8 cellular contexts compared by ENCODE assay signal in the genomic region with DNA sequence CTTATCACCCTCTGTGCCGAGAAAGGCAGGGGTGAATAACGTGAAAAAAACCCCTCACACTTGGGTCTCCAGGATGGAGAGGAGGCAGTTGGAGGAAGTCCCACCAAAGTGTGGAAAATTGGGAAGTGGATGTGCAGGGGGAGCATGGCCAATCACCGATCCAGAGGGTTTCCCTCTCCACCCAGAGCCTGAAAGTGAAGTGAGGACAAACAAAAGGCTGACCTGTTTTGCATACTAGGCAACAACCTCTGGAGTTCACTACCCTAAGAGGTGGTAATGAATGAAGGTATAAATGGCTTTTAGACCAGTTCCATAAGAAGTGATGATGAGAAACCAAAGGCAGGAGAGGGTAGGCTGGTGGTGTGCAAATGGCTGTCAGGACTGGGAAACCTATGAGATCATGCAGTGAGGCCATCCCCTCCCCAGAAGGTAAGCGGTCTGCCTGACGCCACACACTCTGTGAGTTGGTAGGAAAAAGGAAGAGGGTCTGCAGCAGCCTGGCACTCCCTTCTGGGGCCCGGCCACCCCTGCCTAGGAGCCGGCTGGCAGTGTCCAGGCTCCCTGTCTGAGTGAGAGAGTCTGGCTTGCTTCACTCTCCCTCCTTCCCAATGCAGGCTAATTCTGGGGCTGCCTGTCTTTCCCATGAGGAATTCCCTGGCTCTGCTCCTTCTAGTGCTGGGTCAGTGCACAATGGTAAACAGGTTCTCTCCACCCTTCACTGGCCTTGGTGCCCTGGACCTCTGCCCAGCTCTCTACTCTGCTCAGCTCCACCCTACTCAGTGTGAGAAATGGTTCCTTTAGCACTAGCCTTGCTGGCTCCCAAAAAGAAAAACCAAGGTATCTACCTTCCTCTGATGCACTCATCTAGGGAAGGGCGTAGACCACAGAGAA. TPM values are rescaled to one million over a fixed set of nuclear protein-coding genes. Genes with fewer than 3 reads are reported as not detected.
DNase-seq lines count a peak whose midpoint lies in the region; ATAC-seq and TF ChIP-seq lines count a peak whose summit lies in the region.

No MANE protein-coding gene starts in this region.

- H3K9me2 ChIP-seq in SK-N-SH, result no peaks in the 10 kb centered on the region

- POLR2A ChIA-PET in SK-N-SH (lab: Yijun Ruan, JAX), result no interaction called here

- TF ChIP-seq EP300 in SK-N-SH (IDR thresholded peaks at IDR 0.05; ENCODE audit: borderline replicate concordance in 1 of 2, low read depth in 1 of 2, low read length in 1 of 2), result no peak
- TF ChIP-seq EP300 in gastroesophageal sphincter (IDR thresholded peaks at IDR 0.05), result no peak

- H3K27ac ChIP-seq in SK-N-SH (ENCODE audit: low read depth in 2 of 2, low read length in 1 of 2) (peak overlapping the region in 1 of 2 experiments; percentile 66; a peak in 3 of 4 replicates), gastroesophageal sphincter (peak overlapping the region; percentile 64 to 90 (median 88)), psoas muscle (no peak overlapping the region)

- H3K27me3 ChIP-seq in SK-N-SH (ENCODE audit: insufficient read depth), result no peaks in the 10 kb centered on the region
- no peaks in the 10 kb centered on the region for H3K27me3 ChIP-seq in gastroesophageal sphincter
- no peaks in the 10 kb centered on the region for H3K27me3 ChIP-seq in psoas muscle (ENCODE audit: insufficient read depth in 3 of 3, low read length in 2 of 3)

- peak; percentile 89 for ATAC-seq in gastroesophageal sphincter
- peak; percentile 60 to 78 (median 74) for ATAC-seq in psoas muscle

- CTCF ChIA-PET in SK-N-SH (lab: Yijun Ruan, JAX), result interaction anchor here (1.5 to 6.5 kb wide), 2 partner anchors 22 to 23 kb away, joined by 4 to 31 read pairs; partner anchors contain the start of gene CASTOR1

- H3F3A ChIP-seq in SK-N-SH (replicated peaks; ENCODE audit: insufficient read depth), result peaks cover 25% of the 10 kb centered on the region

- H3K9me3 ChIP-seq in SK-N-SH (no peaks in the 10 kb centered on the region), gastroesophageal sphincter (no peaks in the 10 kb centered on the region), psoas muscle (no peaks in the 10 kb centered on the region)

- peaks cover 26 to 35% of the 10 kb centered on the region in 2 experiments; a peak in 3 of 4 replicates for H3K4me1 ChIP-seq in SK-N-SH (ENCODE audit: control insufficient read depth in 1 of 2, insufficient read depth in 2 of 2, low read depth in 1 of 2, low read length in 1 of 2)
- peaks cover 12 to 100% (median 58%) of the 10 kb centered on the region in 3 donors for H3K4me1 ChIP-seq in gastroesophageal sphincter
- peaks cover 27% of the 10 kb centered on the region for H3K4me1 ChIP-seq in psoas muscle

- TF ChIP-seq CTCF in SK-N-SH (IDR thresholded peaks at IDR 0.05) (no peak), gastroesophageal sphincter (IDR thresholded peaks at IDR 0.05) (no peak), psoas muscle (IDR thresholded peaks at IDR 0.05) (no peak), GM13976 (IDR thresholded peaks at IDR 0.05; ENCODE audit: borderline replicate concordance, control extremely low read depth, extremely low read depth, insufficient read depth, missing control alignments) (no peak)

- DNase-seq in Caki2 (ENCODE audit: low read depth) (peak; percentile 97), SK-N-SH (no peak), psoas muscle (peak in 1 of 2 donors; percentile 76), NCI-H446 treated with DMSO at 0.1 percent for 48 hours (lab: John Stamatoyannopoulos, UW) (no peak), 8988T (no peak), NCI-H774 (lab: John Stamatoyannopoulos, UW) (no peak), GM13976 (ENCODE audit: low spot score) (no peak)

- TF ChIP-seq POLR2A in gastroesophageal sphincter (IDR thresholded peaks at IDR 0.05), result no peak

- no peak overlapping the region for H2AFZ ChIP-seq in SK-N-SH (ENCODE audit: low read depth)

- TF ChIP-seq RAD21 in SK-N-SH (IDR thresholded peaks at IDR 0.05; ENCODE audit: low read length), result no peak

- peaks cover 66% of the 10 kb centered on the region for H4K20me1 ChIP-seq in SK-N-SH (ENCODE audit: insufficient read depth)

- no peaks in the 10 kb centered on the region for H3K36me3 ChIP-seq in SK-N-SH (replicated peaks in 1 of 2; ENCODE audit: control insufficient read depth in 1 of 2, insufficient read depth in 2 of 2, low read length in 1 of 2)
- H3K36me3 ChIP-seq in gastroesophageal sphincter, result no peaks in the 10 kb centered on the region
- no peaks in the 10 kb centered on the region for H3K36me3 ChIP-seq in psoas muscle (ENCODE audit: insufficient read depth in 1 of 2, low read depth in 1 of 2)

- H3K79me2 ChIP-seq in SK-N-SH (ENCODE audit: insufficient read depth), result peaks cover 79% of the 10 kb centered on the region

- peak overlapping the region; percentile 73 for H3K4me2 ChIP-seq in SK-N-SH

- H3K4me3 ChIP-seq in SK-N-SH (ENCODE audit: low read depth in 2 of 2, low read length in 1 of 2) (no peak overlapping the region), gastroesophageal sphincter (peak overlapping the region in 1 of 2 donors; percentile 4), psoas muscle (no peak overlapping the region)

- WGBS in SK-N-SH (ENCODE audit: low lambda C conversion rate), result 91% methylated on average over 6 of the region's 8 CpGs
- 19 to 46% methylated on average over 6 to 7 of the region's 8 CpGs for WGBS in gastroesophageal sphincter (ENCODE audit: low coverage in 1 of 2), 2 donors
- WGBS in psoas muscle, 3 donors, result 43 to 49% (median 45%) methylated on average over 8 of the region's 8 CpGs

- in situ Hi-C loops in Caki2 (cut with HindIII; ENCODE audit: low pct_unique_long_range_greater_than_20kb, low sequenced_read_pairs) (no loop called here), GM13976 (cut with MboI; ENCODE audit: low sequenced_read_pairs, unreplicated experiment) (no loop called here)

- intact Hi-C loops in psoas muscle (cut with DNase I), result no loop called here

- H3K9ac ChIP-seq in SK-N-SH, result peak overlapping the region; percentile 21; the same call in 1 of the 2 replicates

TF ChIP-seq in SK-N-SH, 30 proteins besides CTCF, POLR2A, EP300 and RAD21:
- no peak for TF ChIP-seq GABPA (IDR thresholded peaks at IDR 0.05; ENCODE audit: low read depth)
- TF ChIP-seq YY1 (IDR thresholded peaks at IDR 0.05; ENCODE audit: low read depth), result no peak
- peak; percentile 61 for TF ChIP-seq NFIC (IDR thresholded peaks at IDR 0.05; ENCODE audit: borderline replicate concordance)
- peak; percentile 30; the same call in 1 of the 2 replicates for TF ChIP-seq PBX3 (IDR thresholded peaks at IDR 0.05)
- TF ChIP-seq TCF12 (IDR thresholded peaks at IDR 0.05), result peak; percentile 60; the same call in 1 of the 2 replicates
TF ChIP-seq in SK-N-SH: peak in this region for 3.

RNA-seq across cellular contexts. Expression of gene TBC1D10A, which starts 15.6 kb away (rescaled TPM):
- 44.3 and 45.5 TPM in 2 replicates for total RNA-seq in Caki2 (2014; rRNA removed; shearing (Covaris generic); ENCODE audit: low replicate concordance)
- polyA plus RNA-seq in SK-N-SH (2012; rRNA removed) (15.3 and 16.5 TPM in 2 replicates), psoas muscle (1 to 10 TPM; 2.2 to 4.2 (median 2.9) TPM)
- 6.5 and 9.7 TPM in 2 replicates for polyA plus RNA-seq in SK-N-SH (2012; cell fraction: cytosol; rRNA removed)
- 27.1 and 28.3 TPM in 2 replicates for polyA plus RNA-seq in SK-N-SH (2012; cell fraction: nucleus; rRNA removed)
- total RNA-seq in gastroesophageal sphincter (10 to 100 TPM; 25.3 to 30.8 (median 26.0) TPM), psoas muscle (1 to 10 TPM; 2.9 to 4.8 (median 3.3) TPM)

RNA-seq across cellular contexts. Expression of gene CASTOR1, which starts 21.8 kb away (rescaled TPM):
- total RNA-seq in Caki2 (2014; rRNA removed; shearing (Covaris generic); ENCODE audit: low replicate concordance), result 14.0 and 16.0 TPM in 2 replicates
- 14.4 and 17.4 TPM in 2 replicates for polyA plus RNA-seq in SK-N-SH (2012; rRNA removed)
- 4.5 and 8.5 TPM in 2 replicates for polyA plus RNA-seq in SK-N-SH (2012; cell fraction: cytosol; rRNA removed)
- 29.2 and 38.1 TPM in 2 replicates for polyA plus RNA-seq in SK-N-SH (2012; cell fraction: nucleus; rRNA removed)
- total RNA-seq in gastroesophageal sphincter, result 10 to 100 TPM; 12.9 to 17.1 (median 16.2) TPM
- total RNA-seq in psoas muscle, result 1 to 10 TPM in 3 of 4 donors, under 1 TPM in 1; 0.44 to 4.8 (median 2.2) TPM
- 1 to 10 TPM; 1.9 to 5.1 (median 2.9) TPM for polyA plus RNA-seq in psoas muscle

RNA-seq across cellular contexts. Expression of gene OSM, which starts 44.5 kb away (rescaled TPM):
- total RNA-seq in Caki2 (2014; rRNA removed; shearing (Covaris generic); ENCODE audit: low replicate concordance), result not detected in 2 replicates
- polyA plus RNA-seq in SK-N-SH (2012; rRNA removed) (not detected in 2 replicates), psoas muscle (under 1 TPM in 2 of 3 donors, not detected in 1; 0.08 TPM)
- polyA plus RNA-seq in SK-N-SH (2012; cell fraction: cytosol; rRNA removed), result not detected in 2 replicates
- polyA plus RNA-seq in SK-N-SH (2012; cell fraction: nucleus; rRNA removed), result 0.02 and 0.12 TPM in 2 replicates
- total RNA-seq in gastroesophageal sphincter (1 to 10 TPM in 2 of 4 donors, not detected in 2; 4.1 to 7.7 TPM), psoas muscle (under 1 TPM in 2 of 4 donors, not detected in 2; 0.38 to 0.39 TPM)

RNA-seq across cellular contexts. Expression of gene SF3A1, which starts 45.6 kb away (rescaled TPM):
- total RNA-seq in Caki2 (2014; rRNA removed; shearing (Covaris generic); ENCODE audit: low replicate concordance), result 12.7 and 15.5 TPM in 2 replicates
- polyA plus RNA-seq in SK-N-SH (2012; rRNA removed) (37.5 and 75.2 TPM in 2 replicates), psoas muscle (10 to 100 TPM; 21.6 to 35.5 (median 32.3) TPM)
- 57.9 and 75.1 TPM in 2 replicates for polyA plus RNA-seq in SK-N-SH (2012; cell fraction: cytosol; rRNA removed)
- 121 and 150 TPM in 2 replicates for polyA plus RNA-seq in SK-N-SH (2012; cell fraction: nucleus; rRNA removed)
- total RNA-seq in gastroesophageal sphincter (10 to 100 TPM; 46.1 to 80.8 (median 63.7) TPM), psoas muscle (100 to 1,000 TPM; 107 to 146 (median 121) TPM)

RNA-seq across cellular contexts. Expression of gene CCDC157, which starts 45.7 kb away (rescaled TPM):
- total RNA-seq in Caki2 (2014; rRNA removed; shearing (Covaris generic); ENCODE audit: low replicate concordance), result 2.0 and 2.2 TPM in 2 replicates
- 5.8 and 7.9 TPM in 2 replicates for polyA plus RNA-seq in SK-N-SH (2012; rRNA removed)
- polyA plus RNA-seq in SK-N-SH (2012; cell fraction: cytosol; rRNA removed), result 3.3 and 5.5 TPM in 2 replicates
- 8.3 and 9.8 TPM in 2 replicates for polyA plus RNA-seq in SK-N-SH (2012; cell fraction: nucleus; rRNA removed)
- 1 to 10 TPM in 3 of 4 donors, under 1 TPM in 1; 0.99 to 1.9 (median 1.5) TPM for total RNA-seq in gastroesophageal sphincter
- total RNA-seq in psoas muscle, result under 1 TPM; 0.17 to 0.88 (median 0.54) TPM
- 1 to 10 TPM; 1.4 to 2.6 (median 1.5) TPM for polyA plus RNA-seq in psoas muscle
